Comparison of ENCODE assay signal across 21 cellular contexts in the genomic region with DNA sequence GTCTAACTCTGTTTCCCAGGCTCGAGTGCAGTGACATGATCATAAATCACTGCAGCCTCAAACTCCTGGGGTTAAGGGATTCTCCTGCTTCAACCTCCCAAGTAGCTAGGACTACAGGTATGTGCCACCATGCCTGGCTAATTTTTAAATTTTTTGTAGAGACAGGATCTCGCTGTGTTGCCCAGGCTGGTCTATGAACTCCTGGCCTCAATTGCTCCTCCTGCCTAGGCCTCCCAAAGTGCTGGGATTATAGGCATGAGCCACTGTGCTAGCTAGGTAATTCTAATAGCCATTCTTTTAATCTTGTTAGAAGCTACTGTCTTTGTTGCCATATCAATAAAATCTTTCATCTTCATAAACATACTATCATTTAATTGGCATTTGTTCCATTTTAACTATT. TPM values are rescaled to one million over a fixed set of nuclear protein-coding genes. Genes with fewer than 3 reads are reported as not detected.
DNase-seq lines count a peak whose midpoint lies in the region; ATAC-seq, FAIRE-seq and TF ChIP-seq lines count a peak whose summit lies in the region.
"Had no signal": no experiment of that assay in that cellular context is flagged by ENCODE, and none has a peak within 500 bp of the region (broad histone marks: within the 10 kb centered on the region; RNA-seq: fewer than 3 reads in every experiment).

No MANE protein-coding gene starts in this region.

- H3K27me3 Mint-ChIP-seq in activated CD4-positive, alpha-beta memory T cell treated with anti-CD3 and anti-CD28 coated beads for 36 hours: peaks cover 9% of the 10 kb centered on the region

- H3K4me3 Mint-ChIP-seq in activated CD4-positive, alpha-beta memory T cell treated with anti-CD3 and anti-CD28 coated beads for 36 hours: no peak overlapping the region
- H3K4me3 Mint-ChIP-seq: B cell; CD4-positive, alpha-beta T cell; CD8-positive, alpha-beta T cell had no signal

- no peak overlapping the region for H3K27ac Mint-ChIP-seq in activated CD4-positive, alpha-beta memory T cell treated with anti-CD3 and anti-CD28 coated beads for 36 hours
- H3K27ac Mint-ChIP-seq: B cell; CD4-positive, alpha-beta T cell; CD8-positive, alpha-beta T cell had no signal

- no peak overlapping the region for H2AFZ ChIP-seq in K562 (ENCODE audit: low read depth, low read length)

- H3K36me3 ChIP-seq in K562 (ENCODE audit: control insufficient read depth, insufficient read depth, low read length): no peaks in the 10 kb centered on the region
- H3K36me3 ChIP-seq: BLaER1 treated with 17β-estradiol and CSF1 and Interleukin-3, amounts not matched to agents 10 nM and 100 nM had no signal

- intact Hi-C loops in K562 (cut with micrococcal nuclease): no loop called here
- intact Hi-C loops in activated CD4-positive, alpha-beta memory T cell treated with anti-CD3 and anti-CD28 coated beads for 36 hours (cut with micrococcal nuclease): no loop called here

- no peaks in the 10 kb centered on the region for H3K4me1 ChIP-seq in K562 (replicated peaks in 1 of 2; ENCODE audit: control insufficient read depth in 2 of 2, insufficient read depth in 2 of 2, low read length in 2 of 2)
- H3K4me1 ChIP-seq: A549, Caco-2 had no signal

- no peaks in the 10 kb centered on the region for H3K79me2 ChIP-seq in K562 (ENCODE audit: control insufficient read depth, insufficient read depth, low read length)

- H3K36me3 Mint-ChIP-seq in activated CD4-positive, alpha-beta memory T cell treated with anti-CD3 and anti-CD28 coated beads for 36 hours: no peaks in the 10 kb centered on the region
- H3K36me3 Mint-ChIP-seq: CD8-positive, alpha-beta T cell had no signal

- POLR2A ChIA-PET in K562 (lab: Yijun Ruan, JAX): interaction anchor here (0.5 to 1.6 kb wide), 5 partner anchors 7 to 194 kb away, joined by 3 to 4 read pairs (median 4); no protein-coding TSS in a partner anchor
- POLR2A ChIA-PET in activated CD4-positive, alpha-beta memory T cell treated with anti-CD3 and anti-CD28 coated beads for 36 hours (lab: Charles Lee): interaction anchor here (0.8 kb wide), 1 partner anchor 595 kb away, joined by 3 read pairs; no protein-coding TSS in a partner anchor

- H3K27me3 ChIP-seq in K562 (ENCODE audit: control insufficient read depth in 2 of 2, insufficient read depth in 2 of 2, low read length in 2 of 2): no peaks in the 10 kb centered on the region

- H3K4me3 ChIP-seq in K562: no peak overlapping the region
- H3K4me3 ChIP-seq: A549; BLaER1 treated with 17β-estradiol and CSF1 and Interleukin-3, amounts not matched to agents 10 nM and 100 nM; GM12878 had no signal

- 11% methylated on average over 2 of the region's 2 CpGs for WGBS in K562 (ENCODE audit: insufficient coverage, low coverage, missing lambda C conversion rate)

- FAIRE-seq in G401.6 (lab: Jason Lieb, UNC) (peak; percentile 54), K562 (lab: Jason Lieb, UNC) (no peak)
- FAIRE-seq: A549, D721Med, GM12878, GM12892, GM18507 had no signal

- H3K9me1 ChIP-seq in K562 (ENCODE audit: control insufficient read depth, insufficient read depth, low read length): no peaks in the 10 kb centered on the region

- H3K27ac ChIP-seq in K562 (ENCODE audit: extremely low read depth, low read depth, low read length): no peak overlapping the region
- H3K27ac ChIP-seq: 22Rv1; A549; BLaER1 treated with 17β-estradiol and CSF1 and Interleukin-3, amounts not matched to agents 10 nM and 100 nM; C4-2B had no signal

- no peak for TF ChIP-seq CTCF in K562 (IDR thresholded peaks at IDR 0.05 in 2 of 3, conservative IDR thresholded peaks at IDR 0.05 in 1 of 3; ENCODE audit: insufficient read depth in 2 of 3, low read depth in 1 of 3, low read length in 3 of 3)

- no peak overlapping the region for H3K4me2 ChIP-seq in K562 (ENCODE audit: insufficient read depth, low read length)
- H3K4me2 ChIP-seq: A549 had no signal

- no peak overlapping the region for H3K9ac ChIP-seq in K562 (ENCODE audit: insufficient read depth in 1 of 2, low read depth in 2 of 2, low read length in 2 of 2)
- H3K9ac ChIP-seq: BLaER1 treated with 17β-estradiol and CSF1 and Interleukin-3, amounts not matched to agents 10 nM and 100 nM had no signal

- no TSS peak for BruUV-seq in K562 (replicated peaks; lab: Mats Ljungman, UMichigan)

- no peaks in the 10 kb centered on the region for H3K9me3 ChIP-seq in K562 (replicated peaks; ENCODE audit: control insufficient read depth, insufficient read depth, low read depth, low read length)
- H3K9me3 ChIP-seq: A549; BLaER1 treated with 17β-estradiol and CSF1 and Interleukin-3, amounts not matched to agents 10 nM and 100 nM; Caco-2 had no signal

- in situ Hi-C loops in K562 (cut with MboI): no loop called here

- no peak for ATAC-seq in K562
- ATAC-seq: A549; CD8-positive, alpha-beta T cell; GM12878 had no signal

- no peak for TF ChIP-seq RAD21 in K562 (CRISPR knock-in tag; conservative IDR thresholded peaks at IDR 0.05 in 1 of 2, IDR thresholded peaks at IDR 0.05 in 1 of 2)

- TF ChIP-seq EP300 in K562 (IDR thresholded peaks at IDR 0.05; ENCODE audit: low read length): no peak

- H3K4me1 Mint-ChIP-seq in activated CD4-positive, alpha-beta memory T cell treated with anti-CD3 and anti-CD28 coated beads for 36 hours (ENCODE audit: low read depth): peaks cover 15% of the 10 kb centered on the region

- no peaks in the 10 kb centered on the region for H3K9me3 Mint-ChIP-seq in activated CD4-positive, alpha-beta memory T cell treated with anti-CD3 and anti-CD28 coated beads for 36 hours
- H3K9me3 Mint-ChIP-seq: CD4-positive, alpha-beta T cell; CD8-positive, alpha-beta T cell had no signal

- CTCF ChIA-PET in K562 (lab: Yijun Ruan, JAX; ENCODE audit: low intra/inter-chr PET ratio): no interaction called here
- CTCF ChIA-PET in activated CD4-positive, alpha-beta memory T cell treated with anti-CD3 and anti-CD28 coated beads for 36 hours (lab: Charles Lee): no interaction called here

- no peak for TF ChIP-seq POLR2A in K562 (conservative IDR thresholded peaks at IDR 0.05)

- DNase-seq in NCI-H82 (lab: John Stamatoyannopoulos, UW) (peak; percentile 21), NCI-H82 treated with DMSO at 0.1 percent for 48 hours (lab: John Stamatoyannopoulos, UW; ENCODE audit: unreplicated experiment) (no peak), K562 (ENCODE audit: extremely low read depth in 1 of 4, low spot score in 3 of 4) (no peak)
- no peak for DNase-seq in activated CD4-positive, alpha-beta memory T cell treated with anti-CD3 and anti-CD28 coated beads for 36 hours
- DNase-seq: AML-193; Caco-2; Calu3; CD4-positive, alpha-beta T cell; CD8-positive, alpha-beta T cell; DMS79 treated with DMSO at 0.1 percent for 48 hours; GDM1 had no signal

- no peaks in the 10 kb centered on the region for H4K20me1 ChIP-seq in K562 (replicated peaks; ENCODE audit: control insufficient read depth, insufficient read depth, low read length)
- H4K20me1 ChIP-seq: BLaER1 treated with 17β-estradiol and CSF1 and Interleukin-3, amounts not matched to agents 10 nM and 100 nM had no signal

TF ChIP-seq in K562, 482 proteins besides CTCF, POLR2A, EP300 and RAD21:
- TF ChIP-seq ETS2 (tag; IDR thresholded peaks at IDR 0.05; ENCODE audit: borderline replicate concordance, poor library complexity, severe bottlenecking): no peak
- TF ChIP-seq ZNF121 (CRISPR knock-in tag; conservative IDR thresholded peaks at IDR 0.05): peak; percentile 84
- peak; percentile 11 for TF ChIP-seq RBM25 (IDR thresholded peaks at IDR 0.05; ENCODE audit: low read depth, low read length, severe bottlenecking)

RNA-seq across cellular contexts. Expression of gene MAST2, which starts 13.8 kb away (rescaled TPM):
- 162 and 219 TPM in 2 replicates for total RNA-seq in K562 (2011; cell fraction: chromatin; rRNA removed; ENCODE audit: low replicate concordance)
- 110 and 115 TPM in 2 replicates for total RNA-seq in K562 (2011; cell fraction: nucleolus; rRNA removed)
- total RNA-seq in K562 (2011; cell fraction: nucleoplasm; rRNA removed): 90.7 and 93.5 TPM in 2 replicates
- 17.2 and 22.6 TPM in 2 replicates for total RNA-seq in K562 (2014; rRNA removed)
- total RNA-seq in K562 (2014; rRNA removed; fragmentation: Illumina TruSeq; extraction: Trizol): 12.5 and 13.1 TPM in 2 replicates
- total RNA-seq in K562 (2015; rRNA removed; fragmentation: Illumina TruSeq; extraction: Trizol): 18.4 and 19.2 TPM in 2 replicates
- 32.0 and 32.7 TPM in 2 replicates for total RNA-seq in K562 (2021)
- polyA plus RNA-seq in K562 (2011; rRNA removed): 17.8 and 22.9 TPM in 2 replicates
- polyA plus RNA-seq in K562 (2011; cell fraction: cytosol; rRNA removed): 15.5 and 20.8 TPM in 2 replicates
- polyA plus RNA-seq in K562 (2011; cell fraction: nucleus; rRNA removed): 90.4 and 97.4 TPM in 2 replicates
- polyA plus RNA-seq in K562 (2012): 25.5 and 27.5 TPM in 2 replicates
- polyA plus RNA-seq in K562 (2014; fragmentation: Illumina TruSeq; extraction: Trizol): 26.2 and 27.9 TPM in 2 replicates
- polyA plus RNA-seq in K562 (2014; fragmentation: Nextera tagmentation; extraction: Ambion mirVana): 1 to 10 TPM in 1 of 2 experiments, under 1 TPM in 1; 0.73 to 1.1 TPM
- 27.5 and 29.6 TPM in 2 replicates for polyA plus RNA-seq in K562 (2014; rRNA removed)
- 32.3 and 35.5 TPM in 2 replicates for polyA minus RNA-seq in K562 (2011; rRNA and poly(A)+ RNA removed)
- 25.9 and 33.2 TPM in 2 replicates for polyA minus RNA-seq in K562 (2011; cell fraction: cytosol; rRNA and poly(A)+ RNA removed)
- 45.5 and 68.9 TPM in 2 replicates for polyA minus RNA-seq in K562 (2011; cell fraction: nucleus; rRNA and poly(A)+ RNA removed)
- total RNA-seq in activated CD4-positive, alpha-beta memory T cell treated with anti-CD3 and anti-CD28 coated beads for 36 hours: 10 to 100 TPM; 25.1 to 26.6 TPM

RNA-seq across cellular contexts. Expression of gene IPP, which starts 39.1 kb away (rescaled TPM):
- 11.4 and 25.7 TPM in 2 replicates for total RNA-seq in K562 (2011; cell fraction: chromatin; rRNA removed; ENCODE audit: low replicate concordance)
- 5.3 and 7.0 TPM in 2 replicates for total RNA-seq in K562 (2011; cell fraction: nucleolus; rRNA removed)
- 13.2 and 17.9 TPM in 2 replicates for total RNA-seq in K562 (2011; cell fraction: nucleoplasm; rRNA removed)
- total RNA-seq in K562 (2014; rRNA removed) (5.7 and 7.5 TPM in 2 replicates), K562 (2014; rRNA removed; fragmentation: Illumina TruSeq; extraction: Trizol) (9.7 and 13.6 TPM in 2 replicates), K562 (2015; rRNA removed; fragmentation: Illumina TruSeq; extraction: Trizol) (6.9 and 8.3 TPM in 2 replicates), K562 (2021) (11.8 and 15.1 TPM in 2 replicates)
- polyA plus RNA-seq in K562 (2011; rRNA removed) (8.6 and 14.7 TPM in 2 replicates), K562 (2014; fragmentation: Illumina TruSeq; extraction: Trizol) (7.2 and 7.5 TPM in 2 replicates), K562 (2014; fragmentation: Nextera tagmentation; extraction: Ambion mirVana) (10 to 100 TPM; 13.5 to 15.1 TPM), K562 (2014; rRNA removed) (5.6 and 6.9 TPM in 2 replicates)
- 1.9 and 4.5 TPM in 2 replicates for polyA plus RNA-seq in K562 (2011; cell fraction: cytosol; rRNA removed)
- 3.1 TPM in 2 replicates for polyA plus RNA-seq in K562 (2011; cell fraction: nucleus; rRNA removed)
- polyA plus RNA-seq in K562 (2012): 8.1 and 11.6 TPM in 2 replicates
- polyA minus RNA-seq in K562 (2011; rRNA and poly(A)+ RNA removed): 16.4 and 21.4 TPM in 2 replicates
- 2.8 and 6.7 TPM in 2 replicates for polyA minus RNA-seq in K562 (2011; cell fraction: cytosol; rRNA and poly(A)+ RNA removed)
- polyA minus RNA-seq in K562 (2011; cell fraction: nucleus; rRNA and poly(A)+ RNA removed): 2.4 and 3.7 TPM in 2 replicates
- 10 to 100 TPM; 21.4 to 22.9 TPM for total RNA-seq in activated CD4-positive, alpha-beta memory T cell treated with anti-CD3 and anti-CD28 coated beads for 36 hours
